In genomic region chr4:183100827-183101226, GRCh38 we compare ENCODE assay signal across 10 cellular contexts. TPM values are rescaled to one million over a fixed set of nuclear protein-coding genes. Genes with fewer than 3 reads are reported as not detected.
DNase-seq lines count a peak whose midpoint lies in the region; ATAC-seq and TF ChIP-seq lines count a peak whose summit lies in the region.
"Had no signal": no experiment of that assay in that cellular context is flagged by ENCODE, and none has a peak within 500 bp of the region (broad histone marks: within the 10 kb centered on the region; RNA-seq: fewer than 3 reads in every experiment).

No MANE protein-coding gene starts in this region.

- no TSS peak for BruUV-seq in Panc1 (replicated peaks; lab: Mats Ljungman, UMichigan)

- H3K27me3 ChIP-seq in Panc1 (ENCODE audit: control insufficient read depth, insufficient read depth, low read length) (no peaks in the 10 kb centered on the region), rectal smooth muscle tissue (ENCODE audit: control insufficient read depth, insufficient read depth, low read length) (peaks cover 16% of the 10 kb centered on the region)
- H3K27me3 ChIP-seq: foreskin keratinocyte had no signal

- POLR2A ChIA-PET in Panc1 (lab: Charles Lee): no interaction called here

- H3K27ac ChIP-seq in Panc1 (ENCODE audit: low read length): peak overlapping the region; percentile 61; the same call in 1 of the 2 replicates
- no peak overlapping the region for H3K27ac ChIP-seq in rectal smooth muscle tissue (ENCODE audit: low read depth, low read length)
- H3K27ac ChIP-seq: 22Rv1 had no signal

- H3K4me1 ChIP-seq in Panc1 (ENCODE audit: control insufficient read depth, insufficient read depth, low read length) (peaks cover 15% of the 10 kb centered on the region), rectal smooth muscle tissue (ENCODE audit: control insufficient read depth, insufficient read depth, low read length) (peaks cover 2% of the 10 kb centered on the region)

- intact Hi-C loops in Panc1 (cut with micrococcal nuclease; ENCODE audit: unreplicated experiment) (no loop called here), sciatic nerve (cut with DNase I) (no loop called here)

- CTCF ChIA-PET in Panc1 (lab: Charles Lee): no interaction called here

- H3K4me3 ChIP-seq in Panc1 (ENCODE audit: low read depth in 2 of 2, low read length in 2 of 2) (peak overlapping the region; percentile 74 to 81), foreskin fibroblast (ENCODE audit: low read depth in 1 of 2, low read length in 2 of 2) (peak overlapping the region; percentile 61 to 90), rectal smooth muscle tissue (ENCODE audit: low read length) (peak overlapping the region; percentile 38)

- no peak for ATAC-seq in Panc1
- ATAC-seq in sciatic nerve: no peak
- no peak for ATAC-seq in GM21447 (IDR thresholded peaks at IDR 0.05; ENCODE audit: unreplicated experiment)
- ATAC-seq: foreskin keratinocyte had no signal

- H3K9ac ChIP-seq in rectal smooth muscle tissue (ENCODE audit: low read length): no peak overlapping the region

- TF ChIP-seq CTCF in Panc1 (IDR thresholded peaks at IDR 0.05) (no peak), foreskin fibroblast (IDR thresholded peaks at IDR 0.05; ENCODE audit: low read depth, low read length) (no peak)

- no peaks in the 10 kb centered on the region for H3K9me3 ChIP-seq in Panc1 (ENCODE audit: control insufficient read depth, insufficient read depth, low read depth, low read length)

- in situ Hi-C loops in Panc1 (cut with HindIII; ENCODE audit: low pct_unique_long_range_greater_than_20kb, low sequenced_read_pairs): no loop called here

- peak; percentile 3 for DNase-seq in DMS 273 (lab: John Stamatoyannopoulos, UW; ENCODE audit: unreplicated experiment)
- DNase-seq in DMS 273 treated with DMSO at 0.1 percent for 48 hours (lab: John Stamatoyannopoulos, UW): no peak
- no peak for DNase-seq in Panc1 (ENCODE audit: low read depth, low spot score)
- DNase-seq in foreskin fibroblast: no peak
- no peak for DNase-seq in SIG-M5 treated with dmso at 0.1 percent for 504 hours (lab: John Stamatoyannopoulos, UW; ENCODE audit: unreplicated experiment)
- no peak for DNase-seq in sciatic nerve (ENCODE audit: low spot score)

- H3K36me3 ChIP-seq in Panc1 (ENCODE audit: control insufficient read depth, insufficient read depth, low read length) (no peaks in the 10 kb centered on the region), rectal smooth muscle tissue (ENCODE audit: control insufficient read depth, insufficient read depth, low read length) (no peaks in the 10 kb centered on the region)

RNA-seq across cellular contexts. Expression of gene WWC2, which starts 1.8 kb away (rescaled TPM):
- total RNA-seq in Panc1 (2021; ENCODE audit: unreplicated experiment) (80.3 TPM), sciatic nerve (67.3 TPM)
- polyA plus RNA-seq in Panc1 (2012; ENCODE audit: insufficient read length): 30.8 TPM
